In the genomic region with DNA sequence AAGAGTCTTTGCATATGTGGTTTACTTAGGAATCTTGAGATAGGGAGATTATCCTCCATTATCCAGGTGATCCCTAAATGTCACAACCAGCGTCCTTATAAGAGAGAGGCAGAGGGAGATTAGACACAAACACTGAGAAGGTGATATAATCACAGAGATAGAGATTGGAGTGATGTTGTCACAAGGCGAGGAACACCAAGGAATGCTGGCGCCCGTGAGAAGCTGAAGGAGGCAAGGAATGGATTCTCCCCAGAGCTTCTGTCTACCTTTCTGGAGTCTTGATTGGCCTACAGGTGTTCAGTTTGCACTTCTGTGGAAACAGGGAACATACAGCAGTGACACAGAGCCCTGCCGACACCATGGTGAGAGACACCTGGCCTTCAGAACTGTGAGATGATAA, we compare ENCODE assay signal across 38 cellular contexts.
"Had no signal": no experiment of that assay in that cellular context is flagged by ENCODE, and none has a peak within 500 bp of the region (broad histone marks: within the 10 kb centered on the region; RNA-seq: fewer than 3 reads in every experiment).

No MANE protein-coding gene starts in this region.

- H3K9me3 Mint-ChIP-seq: activated B cell treated with CpG ODN at 0.5 μM for 24 hours; activated CD4-positive, alpha-beta memory T cell treated with anti-CD3 and anti-CD28 coated beads for 36 hours; activated CD4-positive, alpha-beta T cell treated with anti-CD3 and anti-CD28 coated beads, Interleukin-2, amount 10 ng/mL, durations not matched to agents 24 days and 14 days; activated CD8-positive, alpha-beta T cell treated with anti-CD3 and anti-CD28 coated beads for 36 hours; activated naive CD8-positive, alpha-beta T cell treated with anti-CD3 and anti-CD28 coated beads for 36 hours; activated T-helper 1 cell treated with anti-CD3 and anti-CD28 coated beads, Interleukin-12 subunit alpha, Interleukin-12 subunit beta, Interleukin-2, Interleukin-4 antibody, amounts not matched to agents 30 ng/mL and 10 ng/mL and 1 ng/mL, durations not matched to agents 14 hours and 24 hours and 36 hours; activated T-helper 17 cell treated with anti-CD3 and anti-CD28 coated beads, Interleukin-2, amount 50 U/mL, for 72 hours had no signal

- H3K36me3 Mint-ChIP-seq: activated CD4-positive, alpha-beta memory T cell treated with anti-CD3 and anti-CD28 coated beads for 36 hours; activated naive CD4-positive, alpha-beta T cell treated with anti-CD3 and anti-CD28 coated beads, Interleukin-2, amount 50 U/mL, for 72 hours; activated naive CD8-positive, alpha-beta T cell treated with anti-CD3 and anti-CD28 coated beads for 36 hours; T-cell had no signal

- H3K27me3 ChIP-seq: adrenal gland, body of pancreas, brain microvascular endothelial cell, breast epithelium, cardiac muscle cell had no signal

- H3K9me3 ChIP-seq: adrenal gland, body of pancreas, breast epithelium had no signal

- H3K36me3 ChIP-seq: adrenal gland, brain microvascular endothelial cell, breast epithelium, cardiac muscle cell had no signal

- DNase-seq: activated B cell treated with CpG ODN at 0.5 μM for 24 hours; activated CD4-positive, alpha-beta memory T cell treated with anti-CD3 and anti-CD28 coated beads for 36 hours; activated CD4-positive, alpha-beta T cell treated with anti-CD3 and anti-CD28 coated beads for 4 hours; activated CD4-positive, alpha-beta T cell treated with anti-CD3 and anti-CD28 coated beads, Interleukin-2, amount 10 ng/mL, durations not matched to agents 24 days and 14 days; activated CD4-positive, alpha-beta T cell treated with anti-CD3 and anti-CD28 coated beads, Interleukin-2, amount 50 U/mL, for 1 hour; activated CD4-positive, alpha-beta T cell treated with anti-CD3 and anti-CD28 coated beads, Interleukin-2, amount 50 U/mL, for 4 hours; activated CD4-positive, CD25-positive, alpha-beta regulatory T cell treated with anti-CD3 and anti-CD28 coated beads, Interleukin-2, amount 50 U/mL, for 72 hours; activated CD8-positive, alpha-beta memory T cell treated with anti-CD3 and anti-CD28 coated beads, Interleukin-2, amount 50 U/mL, for 4 hours; activated CD8-positive, alpha-beta T cell treated with anti-CD3 and anti-CD28 coated beads for 36 hours; activated effector memory CD4-positive, alpha-beta T cell treated with anti-CD3 and anti-CD28 coated beads, Interleukin-2, amount 50 U/mL, for 16 hours; activated gamma-delta T cell treated with Interleukin-2 at 50 U/mL for 16 hours; activated naive CD4-positive, alpha-beta T cell; activated naive CD4-positive, alpha-beta T cell treated with anti-CD3 and anti-CD28 coated beads for 36 hours; activated naive CD4-positive, alpha-beta T cell treated with anti-CD3 and anti-CD28 coated beads, Interleukin-2, amount 50 U/mL, for 16 hours; activated naive CD8-positive, alpha-beta T cell treated with anti-CD3 and anti-CD28 coated beads for 36 hours; activated T-cell treated with anti-CD3 and anti-CD28 coated beads for 4 hours; activated T-cell treated with anti-CD3 and anti-CD28 coated beads, Interleukin-2, amount 50 U/mL, for 1 hour; activated T-cell treated with anti-CD3 and anti-CD28 coated beads, Interleukin-2, amount 50 U/mL, for 4 hours; activated T-cell treated with anti-CD3 and anti-CD28 coated beads, Interleukin-2, amount 50 U/mL, for 72 hours; adrenal gland; amniotic stem cell; aorta; body of pancreas; brain microvascular endothelial cell; caudate nucleus; cerebellar nuclear complex; T-cell; T-helper 17 cell; T-helper 9 cell had no signal

- H3K4me3 ChIP-seq: adrenal gland, body of pancreas, breast epithelium, cardiac muscle cell had no signal

- FAIRE-seq: astrocyte, TTC549 had no signal

- H3K27me3 Mint-ChIP-seq: activated B cell treated with CpG ODN at 0.5 μM for 24 hours; activated CD4-positive, alpha-beta memory T cell treated with anti-CD3 and anti-CD28 coated beads for 36 hours; activated CD4-positive, alpha-beta T cell treated with anti-CD3 and anti-CD28 coated beads, Interleukin-2, amount 10 ng/mL, durations not matched to agents 24 days and 14 days; activated CD8-positive, alpha-beta T cell treated with anti-CD3 and anti-CD28 coated beads for 36 hours; activated naive CD8-positive, alpha-beta T cell treated with anti-CD3 and anti-CD28 coated beads for 36 hours; central memory CD8-positive, alpha-beta T cell; T-cell; T-helper 17 cell had no signal

- H3K4me3 Mint-ChIP-seq: activated B cell treated with CpG ODN at 0.5 μM for 24 hours; activated CD4-positive, alpha-beta memory T cell treated with anti-CD3 and anti-CD28 coated beads for 36 hours; activated CD4-positive, alpha-beta T cell treated with anti-CD3 and anti-CD28 coated beads, Interleukin-2, amount 10 ng/mL, durations not matched to agents 24 days and 14 days; activated CD8-positive, alpha-beta T cell treated with anti-CD3 and anti-CD28 coated beads for 36 hours; activated naive CD4-positive, alpha-beta T cell treated with anti-CD3 and anti-CD28 coated beads for 36 hours; activated naive CD8-positive, alpha-beta T cell treated with anti-CD3 and anti-CD28 coated beads for 36 hours; activated T-cell treated with anti-CD3 and anti-CD28 coated beads, Interleukin-2, amount 50 U/mL, for 4 hours; activated T-cell treated with anti-CD3 and anti-CD28 coated beads, Interleukin-2, amount 50 U/mL, for 72 hours; activated T-helper 1 cell treated with anti-CD3 and anti-CD28 coated beads, Interleukin-12 subunit alpha, Interleukin-12 subunit beta, Interleukin-2, Interleukin-4 antibody, amounts not matched to agents 30 ng/mL and 10 ng/mL and 1 ng/mL, durations not matched to agents 14 hours and 24 hours and 36 hours; activated T-helper 17 cell treated with anti-CD3 and anti-CD28 coated beads, Interleukin-2, amount 50 U/mL, for 72 hours; central memory CD8-positive, alpha-beta T cell; T-cell; T-helper 17 cell had no signal

- H3K4me1 Mint-ChIP-seq: activated B cell treated with CpG ODN at 0.5 μM for 24 hours; activated CD4-positive, alpha-beta T cell treated with anti-CD3 and anti-CD28 coated beads, Interleukin-2, amount 10 ng/mL, durations not matched to agents 24 days and 14 days; activated naive CD8-positive, alpha-beta T cell treated with anti-CD3 and anti-CD28 coated beads for 36 hours; activated T-helper 17 cell treated with anti-CD3 and anti-CD28 coated beads, Interleukin-2, amount 50 U/mL, for 72 hours; central memory CD8-positive, alpha-beta T cell; T-cell; T-helper 17 cell had no signal

- ATAC-seq: activated CD8-positive, alpha-beta T cell treated with anti-CD3 and anti-CD28 coated beads for 36 hours; activated naive CD4-positive, alpha-beta T cell treated with anti-CD3 and anti-CD28 coated beads, Interleukin-2, amount 50 U/mL, for 72 hours; activated T-cell treated with anti-CD3 and anti-CD28 coated beads, Interleukin-2, amount 50 U/mL, for 4 hours; activated T-cell treated with anti-CD3 and anti-CD28 coated beads, Interleukin-2, amount 50 U/mL, for 72 hours; activated T-helper 17 cell treated with anti-CD3 and anti-CD28 coated beads, Interleukin-2, amount 50 U/mL, for 72 hours; body of pancreas; T-cell; T-helper 17 cell had no signal

- H3K4me1 ChIP-seq: adrenal gland, body of pancreas, breast epithelium had no signal

- H3K27ac Mint-ChIP-seq: activated B cell treated with CpG ODN at 0.5 μM for 24 hours; activated CD4-positive, alpha-beta memory T cell treated with anti-CD3 and anti-CD28 coated beads for 36 hours; activated CD4-positive, alpha-beta T cell treated with anti-CD3 and anti-CD28 coated beads, Interleukin-2, amount 10 ng/mL, durations not matched to agents 24 days and 14 days; activated CD8-positive, alpha-beta T cell treated with anti-CD3 and anti-CD28 coated beads for 36 hours; activated naive CD4-positive, alpha-beta T cell treated with anti-CD3 and anti-CD28 coated beads for 36 hours; activated naive CD8-positive, alpha-beta T cell treated with anti-CD3 and anti-CD28 coated beads for 36 hours; activated T-cell treated with anti-CD3 and anti-CD28 coated beads, Interleukin-2, amount 50 U/mL, for 72 hours; activated T-helper 1 cell treated with anti-CD3 and anti-CD28 coated beads, Interleukin-12 subunit alpha, Interleukin-12 subunit beta, Interleukin-2, Interleukin-4 antibody, amounts not matched to agents 30 ng/mL and 10 ng/mL and 1 ng/mL, durations not matched to agents 14 hours and 24 hours and 36 hours; activated T-helper 17 cell treated with anti-CD3 and anti-CD28 coated beads, Interleukin-2, amount 50 U/mL, for 72 hours; T-cell; T-helper 17 cell had no signal

- H3K27ac ChIP-seq: adrenal gland, body of pancreas, brain microvascular endothelial cell, breast epithelium, cardiac muscle cell, VCaP had no signal
